8 cellular contexts compared by ENCODE assay signal in genomic region chr16:48164907-48165715, GRCh38. TPM values are rescaled to one million over a fixed set of nuclear protein-coding genes. Genes with fewer than 3 reads are reported as not detected.
A peak's percentile ranks its signal among the peaks of the same experiment; 100 is the strongest.
DNase-seq lines count a peak whose midpoint lies in the region; ATAC-seq and TF ChIP-seq lines count a peak whose summit lies in the region.

No MANE protein-coding gene starts in this region.

- no peak overlapping the region for H3K27ac Mint-ChIP-seq in activated CD4-positive, alpha-beta T cell treated with anti-CD3 and anti-CD28 coated beads for 36 hours

- no peak overlapping the region for H3K4me3 Mint-ChIP-seq in activated CD4-positive, alpha-beta T cell treated with anti-CD3 and anti-CD28 coated beads for 36 hours

- POLR2A ChIA-PET in activated CD4-positive, alpha-beta T cell treated with anti-CD3 and anti-CD28 coated beads for 36 hours (lab: Charles Lee) = interaction anchor here (1.1 kb wide), 1 partner anchor 704 kb away, joined by 3 read pairs; the partner anchor contains the start of gene ITFG1

- H3K36me3 Mint-ChIP-seq in activated CD4-positive, alpha-beta T cell treated with anti-CD3 and anti-CD28 coated beads for 36 hours (ENCODE audit: low read depth) = no peaks in the 10 kb centered on the region

- H3K4me1 Mint-ChIP-seq in activated CD4-positive, alpha-beta T cell treated with anti-CD3 and anti-CD28 coated beads for 36 hours = peaks cover 4% of the 10 kb centered on the region

- CTCF ChIA-PET in activated CD4-positive, alpha-beta T cell treated with anti-CD3 and anti-CD28 coated beads for 36 hours (lab: Charles Lee) = interaction anchor here (0.6 to 2.0 kb wide), 27 partner anchors 9 to 1612 kb away, joined by 3 to 14 read pairs (median 3); partner anchors contain the start of gene NETO2

- ATAC-seq in HG02973 (IDR thresholded peaks at IDR 0.05; ENCODE audit: unreplicated experiment) = peak; percentile 67
- peak; percentile 92 for ATAC-seq in activated CD4-positive, alpha-beta T cell treated with anti-CD3 and anti-CD28 coated beads for 36 hours

- DNase-seq in NCI-H1694 treated with DMSO at 0.1 percent for 48 hours (lab: John Stamatoyannopoulos, UW) (peak; percentile 33), NCI-H1694 (lab: John Stamatoyannopoulos, UW) (no peak), NCI-H345 treated with DMSO at 0.1 percent for 48 hours (lab: John Stamatoyannopoulos, UW; ENCODE audit: unreplicated experiment) (peak; percentile 14), choroid plexus epithelial cell (ENCODE audit: low read depth) (peak; percentile 77), left kidney (ENCODE audit: low read depth, low spot score) (peak; percentile 76)
- peak; percentile 82 for DNase-seq in activated CD4-positive, alpha-beta T cell treated with anti-CD3 and anti-CD28 coated beads for 36 hours
- DNase-seq in stimulated activated CD4-positive, alpha-beta T cell treated with anti-CD3 and anti-CD28 coated beads, Interleukin-2, amount 100 ng/mL, for 48 hours = peak; percentile 66 to 75

- peak; percentile 92 for TF ChIP-seq CTCF in choroid plexus epithelial cell (conservative IDR thresholded peaks at IDR 0.05; ENCODE audit: low read depth, low read length)

- no peaks in the 10 kb centered on the region for H3K9me3 Mint-ChIP-seq in activated CD4-positive, alpha-beta T cell treated with anti-CD3 and anti-CD28 coated beads for 36 hours (ENCODE audit: low read depth)

- H3K27me3 Mint-ChIP-seq in activated CD4-positive, alpha-beta T cell treated with anti-CD3 and anti-CD28 coated beads for 36 hours = peaks cover 17% of the 10 kb centered on the region

- H3K4me3 ChIP-seq in choroid plexus epithelial cell (ENCODE audit: low read depth, low read length) = peak overlapping the region; percentile 44

- intact Hi-C loops in activated CD4-positive, alpha-beta T cell treated with anti-CD3 and anti-CD28 coated beads for 36 hours (cut with DNase I, micrococcal nuclease) = loop anchor here (1.0 to 10.0 kb wide), 8 partner anchors 110 to 1610 kb away; partner anchors contain the start of genes ITFG1 (in 1 of the 2), NETO2 (in 1 of the 2) and PHKB (in 1 of the 2)

RNA-seq across cellular contexts. Expression of gene ABCC12, which starts 9.3 kb away (rescaled TPM):
- not detected for total RNA-seq in activated CD4-positive, alpha-beta T cell treated with anti-CD3 and anti-CD28 coated beads for 36 hours
